In the genomic region with DNA sequence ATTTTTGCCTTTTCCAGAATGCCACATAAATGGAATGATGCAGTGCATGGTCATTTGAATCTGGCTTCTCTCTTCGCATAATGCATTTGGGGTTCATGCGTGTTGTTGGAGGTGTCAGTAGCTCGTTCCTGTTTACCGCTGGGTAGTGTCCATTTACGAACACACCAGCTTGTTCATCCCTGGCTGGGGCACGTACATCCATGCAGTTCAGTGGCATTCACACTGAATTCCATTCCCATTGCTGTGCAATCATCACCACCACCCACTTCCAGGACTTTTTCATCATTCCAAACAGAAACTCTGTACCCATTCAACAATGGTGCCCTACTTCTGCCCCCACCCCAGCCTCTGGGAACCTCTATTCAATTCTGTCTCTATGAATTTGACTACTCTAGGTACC, we compare ENCODE assay signal across 20 cellular contexts. TPM values are rescaled to one million over a fixed set of nuclear protein-coding genes. Genes with fewer than 3 reads are reported as not detected.
DNase-seq lines count a peak whose midpoint lies in the region; ATAC-seq and TF ChIP-seq lines count a peak whose summit lies in the region.
"Had no signal": no experiment of that assay in that cellular context is flagged by ENCODE, and none has a peak within 500 bp of the region (broad histone marks: within the 10 kb centered on the region; RNA-seq: fewer than 3 reads in every experiment).

No MANE protein-coding gene starts in this region.

- H3K27me3 ChIP-seq in PC-9 (ENCODE audit: insufficient read depth, low read depth) (no peaks in the 10 kb centered on the region), osteoblast (ENCODE audit: insufficient read depth, low read length) (peaks cover 5% of the 10 kb centered on the region), right lobe of liver (no peaks in the 10 kb centered on the region)

- H3K36me3 Mint-ChIP-seq in type B pancreatic cell: no peaks in the 10 kb centered on the region
- H3K36me3 Mint-ChIP-seq: CD4-positive, alpha-beta memory T cell had no signal

- no peak for TF ChIP-seq POLR2A in right lobe of liver (IDR thresholded peaks at IDR 0.05)

- TF ChIP-seq CTCF in PC-9 (conservative IDR thresholded peaks at IDR 0.05) (no peak), choroid plexus epithelial cell (conservative IDR thresholded peaks at IDR 0.05; ENCODE audit: low read depth, low read length) (no peak), osteoblast (IDR thresholded peaks at IDR 0.05; ENCODE audit: extremely low read depth, low read depth, low read length) (no peak), right lobe of liver (IDR thresholded peaks at IDR 0.05) (no peak), type B pancreatic cell (conservative IDR thresholded peaks at IDR 0.05) (no peak)

- H3K4me1 Mint-ChIP-seq in type B pancreatic cell (ENCODE audit: unreplicated experiment): no peaks in the 10 kb centered on the region

- ATAC-seq in right lobe of liver (no peak), GM21528 (IDR thresholded peaks at IDR 0.05; ENCODE audit: low FRiP score, unreplicated experiment) (no peak)
- ATAC-seq: PC-3, Right ventricle myocardium inferior had no signal

- H3K36me3 ChIP-seq in PC-9 (ENCODE audit: low read depth) (no peaks in the 10 kb centered on the region), osteoblast (ENCODE audit: insufficient read depth, low read length) (no peaks in the 10 kb centered on the region), right lobe of liver (no peaks in the 10 kb centered on the region)

- no peaks in the 10 kb centered on the region for H3K79me2 ChIP-seq in PC-9 (ENCODE audit: low read depth)
- H3K79me2 ChIP-seq in osteoblast (ENCODE audit: insufficient read depth, low read length): no peaks in the 10 kb centered on the region

- H3K9me3 ChIP-seq in PC-9 (ENCODE audit: insufficient read depth, low read depth): no peaks in the 10 kb centered on the region
- H3K9me3 ChIP-seq in osteoblast (ENCODE audit: low read depth, low read length): no peaks in the 10 kb centered on the region
- H3K9me3 ChIP-seq in right lobe of liver: no peaks in the 10 kb centered on the region

- CTCF ChIA-PET in PC-9 (lab: Charles Lee): no interaction called here

- POLR2A ChIA-PET in PC-9 (lab: Charles Lee; ENCODE audit: unreplicated experiment): no interaction called here

- no peaks in the 10 kb centered on the region for H3F3A ChIP-seq in PC-9 (ENCODE audit: insufficient read depth, low read depth)

- H3K4me2 ChIP-seq in PC-9 (0 out of 2 replicates have a peak overlapping the region, but pooled peaks have one; percentile 2), osteoblast (ENCODE audit: insufficient read depth, low read length) (peak overlapping the region; percentile 37)

- intact Hi-C loops in PC-9 (cut with micrococcal nuclease; ENCODE audit: unreplicated experiment) (no loop called here), right lobe of liver (cut with DNase I) (no loop called here)

- H3K27ac ChIP-seq in PC-9: peak overlapping the region; percentile 3; the same call in 1 of the 2 replicates
- no peak overlapping the region for H3K27ac ChIP-seq in osteoblast (ENCODE audit: low read depth, low read length)
- no peak overlapping the region for H3K27ac ChIP-seq in right lobe of liver
- H3K27ac ChIP-seq: SK-N-MC had no signal

- no TSS peak for BruUV-seq in PC-9 (replicated peaks; lab: Mats Ljungman, UMichigan)

- H3K27ac Mint-ChIP-seq in type B pancreatic cell: no peak overlapping the region
- H3K27ac Mint-ChIP-seq: B cell had no signal

- 64% methylated on average over 2 of the region's 6 CpGs for WGBS in right lobe of liver (ENCODE audit: insufficient coverage, low coverage, low lambda C conversion rate, missing lambda C conversion rate)

- no peaks in the 10 kb centered on the region for H3K9me2 ChIP-seq in PC-9 (ENCODE audit: insufficient read depth)

- H2AFZ ChIP-seq in PC-9 (peak overlapping the region; percentile 22; the same call in 1 of the 2 replicates), osteoblast (ENCODE audit: low read length) (no peak overlapping the region)

- peaks cover 15% of the 10 kb centered on the region for H3K4me1 ChIP-seq in PC-9 (replicated peaks; ENCODE audit: insufficient read depth)
- H3K4me1 ChIP-seq in osteoblast (ENCODE audit: insufficient read depth, low read length): peaks cover 23% of the 10 kb centered on the region
- no peaks in the 10 kb centered on the region for H3K4me1 ChIP-seq in right lobe of liver

- no peak overlapping the region for H3K4me3 Mint-ChIP-seq in type B pancreatic cell
- H3K4me3 Mint-ChIP-seq: B cell; CD4-positive, alpha-beta memory T cell had no signal

- H3K27me3 Mint-ChIP-seq in type B pancreatic cell: peaks cover 38% of the 10 kb centered on the region

- H3K9me3 Mint-ChIP-seq in type B pancreatic cell: no peaks in the 10 kb centered on the region
- H3K9me3 Mint-ChIP-seq: CD4-positive, alpha-beta memory T cell had no signal

- H3K4me3 ChIP-seq in PC-9: no peak overlapping the region
- no peak overlapping the region for H3K4me3 ChIP-seq in choroid plexus epithelial cell (ENCODE audit: low read depth, low read length)
- H3K4me3 ChIP-seq in osteoblast (ENCODE audit: insufficient read depth, low read length): no peak overlapping the region
- H3K4me3 ChIP-seq in right lobe of liver: no peak overlapping the region
- H3K4me3 ChIP-seq: SK-N-MC had no signal

- peak; percentile 58 for DNase-seq in EH (ENCODE audit: low read depth)
- DNase-seq in PC-9: no peak
- peak; percentile 13 for DNase-seq in choroid plexus epithelial cell (ENCODE audit: low read depth)
- peak; percentile 75 for DNase-seq in osteoblast (ENCODE audit: insufficient read length, low spot score, missing footprints)
- no peak for DNase-seq in NOMO-1 treated with DMSO at 0.1 percent for 48 hours (lab: John Stamatoyannopoulos, UW; ENCODE audit: unreplicated experiment)
- DNase-seq in right lobe of liver: no peak
- no peak for DNase-seq in type B pancreatic cell (ENCODE audit: extremely low spot score, unreplicated experiment)
- DNase-seq: CD4-positive, alpha-beta memory T cell; DMS79; HCEC 1CT; NCI-H146; NCI-H2081 treated with DMSO at 0.1 percent for 48 hours; NCI-H345; NCI-H526 treated with DMSO at 0.1 percent for 48 hours; PC-3 had no signal

- H4K20me1 ChIP-seq in PC-9 (ENCODE audit: insufficient read depth) (no peaks in the 10 kb centered on the region), osteoblast (ENCODE audit: insufficient read depth, low read length) (no peaks in the 10 kb centered on the region)

RNA-seq across cellular contexts. Expression of gene CIDEA, which starts 14.7 kb away (rescaled TPM):
- total RNA-seq in PC-9 (2021) (not detected in 2 replicates), osteoblast (not detected in 2 replicates), right lobe of liver (not detected), type B pancreatic cell (ENCODE audit: low replicate concordance) (not detected in 2 replicates)
- total RNA-seq: A673; B cell; CD4-positive, alpha-beta memory T cell; PC-3 had no signal

Comparison
In these comparisons a context has a peak if more than half of its experiments do, and no peak if none do; other contexts are left out.
1. DNase-seq: peak in EH (single experiment), choroid plexus epithelial cell (single experiment) and osteoblast (single experiment); none in PC-9 (0 of 2), NOMO-1 treated with DMSO at 0.1 percent for 48 hours (single experiment), right lobe of liver (0 of 3) and type B pancreatic cell (single experiment).